ENCODE assay signal across 8 cellular contexts in genomic region chr3:49673715-49674490, GRCh38. TPM values are rescaled to one million over a fixed set of nuclear protein-coding genes. Genes with fewer than 3 reads are reported as not detected.
DNase-seq lines count a peak whose midpoint lies in the region; ATAC-seq and TF ChIP-seq lines count a peak whose summit lies in the region.

Gene APEH, plus strand, starts transcription at chr3:49674351. Its CDS starts 51 bp downstream, at chr3:49674402.

- peak; percentile 81 for ATAC-seq in HG02642 (IDR thresholded peaks at IDR 0.05; ENCODE audit: poor library complexity, unreplicated experiment)

- intact Hi-C loops in left ventricle myocardium inferior (cut with micrococcal nuclease), result no loop called here

- peak; percentile 89 for TF ChIP-seq POLR2A in Peyer's patch (IDR thresholded peaks at IDR 0.05)

- H3K27me3 ChIP-seq in Peyer's patch (no peaks in the 10 kb centered on the region), left ventricle myocardium inferior (ENCODE audit: low read depth) (no peaks in the 10 kb centered on the region)

- DNase-seq in GM12864 (ENCODE audit: low read depth) (peak; percentile 97), Peyer's patch (peak; percentile 98 to 99 (median 98)), left ventricle myocardium inferior (peak; percentile 96), renal cortical epithelial cell (ENCODE audit: low read depth) (peak; percentile 93), NCI-H2171 (lab: John Stamatoyannopoulos, UW) (no peak), NCI-H1048 (lab: John Stamatoyannopoulos, UW) (no peak)
- peak; percentile 96 for DNase-seq in activated naive CD8-positive, alpha-beta T cell treated with anti-CD3 and anti-CD28 coated beads, Interleukin-2, amount 50 U/mL, for 16 hours (ENCODE audit: low read depth, low spot score)

- H3K36me3 ChIP-seq in Peyer's patch, result peaks cover 0 to 34% (median 0%) of the 10 kb centered on the region in 3 donors
- H3K36me3 ChIP-seq in left ventricle myocardium inferior, result peaks cover 34% of the 10 kb centered on the region

- H3K9me3 ChIP-seq in Peyer's patch (no peaks in the 10 kb centered on the region), left ventricle myocardium inferior (replicated peaks) (no peaks in the 10 kb centered on the region)

- TF ChIP-seq CTCF in GM12864 (IDR thresholded peaks at IDR 0.05; ENCODE audit: low read depth, low read length, missing control alignments) (no peak), Peyer's patch (IDR thresholded peaks at IDR 0.05) (peak in 1 of 6 experiments; percentile 16), left ventricle myocardium inferior (IDR thresholded peaks at IDR 0.05; ENCODE audit: borderline replicate concordance) (no peak)

- H3K27ac ChIP-seq in Peyer's patch, result peak within 1 kb of the TSS; percentile 80 to 95 (median 94)
- peak within 1 kb of the TSS; percentile 97 for H3K27ac ChIP-seq in left ventricle myocardium inferior (replicated peaks)

- H3K4me3 ChIP-seq in GM12864 (ENCODE audit: low read depth, low read length), result peak within 1 kb of the TSS; percentile 84
- peak within 1 kb of the TSS; percentile 73 to 95 (median 90) for H3K4me3 ChIP-seq in Peyer's patch
- peak within 1 kb of the TSS; percentile 88 for H3K4me3 ChIP-seq in left ventricle myocardium inferior

- H3K4me1 ChIP-seq in Peyer's patch (peaks cover 0 to 17% (median 6%) of the 10 kb centered on the region in 4 donors), left ventricle myocardium inferior (peaks cover 33% of the 10 kb centered on the region)

RNA-seq across cellular contexts. Expression of gene APEH, which starts in this region (rescaled TPM):
- total RNA-seq in Peyer's patch, result 100 to 1,000 TPM in 3 of 4 donors, 10 to 100 TPM in 1; 99.0 to 170 (median 119) TPM
- total RNA-seq in left ventricle myocardium inferior, result 99.0 TPM
- total RNA-seq in renal cortical epithelial cell, result 233 and 345 TPM in 2 replicates

Comparison
In these comparisons a context has a peak if more than half of its experiments do, and no peak if none do; other contexts are left out.
1. DNase-seq: peak in GM12864 (single experiment), Peyer's patch (3 of 3), activated naive CD8-positive, alpha-beta T cell treated with anti-CD3 and anti-CD28 coated beads, Interleukin-2, amount 50 U/mL, for 16 hours (single experiment), left ventricle myocardium inferior (single experiment) and renal cortical epithelial cell (single experiment); none in NCI-H2171 (single experiment) and NCI-H1048 (single experiment).
2. Peak in every context shown above with its lines, with median percentiles within 50 percentile points of each other: H3K4me3 ChIP-seq.